16 cellular contexts compared by ENCODE assay signal in genomic region chr11:78332872-78333271, GRCh38.
DNase-seq lines count a peak whose midpoint lies in the region; ATAC-seq and TF ChIP-seq lines count a peak whose summit lies in the region.
"Had no signal": no experiment of that assay in that cellular context is flagged by ENCODE, and none has a peak within 500 bp of the region (broad histone marks: within the 10 kb centered on the region; RNA-seq: fewer than 3 reads in every experiment).

No MANE protein-coding gene starts in this region.

- TF ChIP-seq CTCF in natural killer cell (IDR thresholded peaks at IDR 0.05) (no peak), tibial nerve (IDR thresholded peaks at IDR 0.05) (no peak)

- H3K27ac ChIP-seq in tibial nerve, result no peak overlapping the region
- H3K27ac ChIP-seq: C4-2B, PC-9 had no signal

- no peaks in the 10 kb centered on the region for H3K36me3 Mint-ChIP-seq in activated CD4-positive, alpha-beta T cell treated with anti-CD3 and anti-CD28 coated beads for 36 hours (ENCODE audit: low read depth)
- H3K36me3 Mint-ChIP-seq in activated CD4-positive, alpha-beta T cell treated with anti-CD3 and anti-CD28 coated beads, Interleukin-2, amount 10 ng/mL, durations not matched to agents 7 days and 5 days (ENCODE audit: low read depth), result peaks cover 36% of the 10 kb centered on the region
- peaks cover 22% of the 10 kb centered on the region for H3K36me3 Mint-ChIP-seq in activated T-helper 1 cell treated with anti-CD3 and anti-CD28 coated beads, Interleukin-12 subunit alpha, Interleukin-12 subunit beta, Interleukin-2, Interleukin-4 antibody, amounts not matched to agents 30 ng/mL and 10 ng/mL and 1 ng/mL, durations not matched to agents 14 hours and 24 hours and 36 hours (ENCODE audit: low read depth)
- H3K36me3 Mint-ChIP-seq in natural killer cell, result no peaks in the 10 kb centered on the region

- intact Hi-C loops in activated CD4-positive, alpha-beta T cell treated with anti-CD3 and anti-CD28 coated beads for 36 hours (cut with DNase I, micrococcal nuclease), result no loop called here
- intact Hi-C loops in activated T-helper 1 cell treated with anti-CD3 and anti-CD28 coated beads, Interleukin-12 subunit alpha, Interleukin-12 subunit beta, Interleukin-2, Interleukin-4 antibody, amounts not matched to agents 30 ng/mL and 10 ng/mL and 1 ng/mL, durations not matched to agents 14 hours and 24 hours and 36 hours (cut with micrococcal nuclease), result no loop called here
- intact Hi-C loops in left colon (cut with DNase I, micrococcal nuclease) (no loop called here), natural killer cell (cut with micrococcal nuclease) (no loop called here), posterior cingulate gyrus (cut with DNase I) (no loop called here)

- 54 to 78% methylated on average over 1 of the region's 1 CpG for WGBS in tibial nerve, 2 donors

- CTCF ChIA-PET in activated CD4-positive, alpha-beta T cell treated with anti-CD3 and anti-CD28 coated beads for 36 hours (lab: Charles Lee), result no interaction called here
- CTCF ChIA-PET in activated CD4-positive, alpha-beta T cell treated with anti-CD3 and anti-CD28 coated beads, Interleukin-2, amount 10 ng/mL, durations not matched to agents 7 days and 5 days (lab: Charles Lee), result interaction anchor here (0.5 to 0.9 kb wide), 5 partner anchors 16 to 159 kb away, joined by 3 read pairs; no protein-coding TSS in a partner anchor

- no peaks in the 10 kb centered on the region for H3K36me3 ChIP-seq in tibial nerve
- H3K36me3 ChIP-seq: HAP-1 had no signal

- DNase-seq in activated CD4-positive, alpha-beta T cell treated with anti-CD3 and anti-CD28 coated beads for 36 hours, result no peak
- DNase-seq in activated CD4-positive, alpha-beta T cell treated with anti-CD3 and anti-CD28 coated beads, Interleukin-2, amount 10 ng/mL, durations not matched to agents 7 days and 5 days, result no peak
- DNase-seq in activated T-helper 1 cell treated with anti-CD3 and anti-CD28 coated beads, Interleukin-12 subunit alpha, Interleukin-12 subunit beta, Interleukin-2, Interleukin-4 antibody, amounts not matched to agents 30 ng/mL and 10 ng/mL and 1 ng/mL, durations not matched to agents 14 hours and 24 hours and 36 hours (ENCODE audit: low spot score), result no peak
- DNase-seq in left colon (no peak), superior temporal gyrus (ENCODE audit: extremely low spot score) (peak; percentile 64), natural killer cell (no peak), posterior cingulate gyrus (no peak), tibial nerve (ENCODE audit: low spot score in 2 of 2) (no peak)
- DNase-seq: DMS53, NCI-H1105 treated with DMSO at 0.1 percent for 48 hours, NCI-H187, NCI-H2171, NCI-H774, PC-9 had no signal

- H3K4me1 Mint-ChIP-seq in activated CD4-positive, alpha-beta T cell treated with anti-CD3 and anti-CD28 coated beads for 36 hours, result peaks cover 19% of the 10 kb centered on the region
- peaks cover 42% of the 10 kb centered on the region for H3K4me1 Mint-ChIP-seq in activated CD4-positive, alpha-beta T cell treated with anti-CD3 and anti-CD28 coated beads, Interleukin-2, amount 10 ng/mL, durations not matched to agents 7 days and 5 days
- peaks cover 85% of the 10 kb centered on the region for H3K4me1 Mint-ChIP-seq in activated T-helper 1 cell treated with anti-CD3 and anti-CD28 coated beads, Interleukin-12 subunit alpha, Interleukin-12 subunit beta, Interleukin-2, Interleukin-4 antibody, amounts not matched to agents 30 ng/mL and 10 ng/mL and 1 ng/mL, durations not matched to agents 14 hours and 24 hours and 36 hours (ENCODE audit: low read depth)
- no peaks in the 10 kb centered on the region for H3K4me1 Mint-ChIP-seq in natural killer cell

- peak overlapping the region; percentile 2 for H3K27ac Mint-ChIP-seq in activated CD4-positive, alpha-beta T cell treated with anti-CD3 and anti-CD28 coated beads for 36 hours
- H3K27ac Mint-ChIP-seq in activated CD4-positive, alpha-beta T cell treated with anti-CD3 and anti-CD28 coated beads, Interleukin-2, amount 10 ng/mL, durations not matched to agents 7 days and 5 days, result no peak overlapping the region
- H3K27ac Mint-ChIP-seq in activated T-helper 1 cell treated with anti-CD3 and anti-CD28 coated beads, Interleukin-12 subunit alpha, Interleukin-12 subunit beta, Interleukin-2, Interleukin-4 antibody, amounts not matched to agents 30 ng/mL and 10 ng/mL and 1 ng/mL, durations not matched to agents 14 hours and 24 hours and 36 hours, result peak overlapping the region; percentile 85
- H3K27ac Mint-ChIP-seq in natural killer cell, result no peak overlapping the region

- peaks cover 0 to 42% (median 20%) of the 10 kb centered on the region in 4 donors for H3K4me1 ChIP-seq in tibial nerve

- H3K9me3 Mint-ChIP-seq in activated CD4-positive, alpha-beta T cell treated with anti-CD3 and anti-CD28 coated beads for 36 hours (ENCODE audit: low read depth), result no peaks in the 10 kb centered on the region
- H3K9me3 Mint-ChIP-seq in activated CD4-positive, alpha-beta T cell treated with anti-CD3 and anti-CD28 coated beads, Interleukin-2, amount 10 ng/mL, durations not matched to agents 7 days and 5 days, result peaks cover 33% of the 10 kb centered on the region
- peaks cover 27% of the 10 kb centered on the region for H3K9me3 Mint-ChIP-seq in activated T-helper 1 cell treated with anti-CD3 and anti-CD28 coated beads, Interleukin-12 subunit alpha, Interleukin-12 subunit beta, Interleukin-2, Interleukin-4 antibody, amounts not matched to agents 30 ng/mL and 10 ng/mL and 1 ng/mL, durations not matched to agents 14 hours and 24 hours and 36 hours
- peaks cover 0 to 2% of the 10 kb centered on the region in 2 donors for H3K9me3 Mint-ChIP-seq in natural killer cell

- H3K4me3 Mint-ChIP-seq in activated CD4-positive, alpha-beta T cell treated with anti-CD3 and anti-CD28 coated beads for 36 hours, result no peak overlapping the region
- H3K4me3 Mint-ChIP-seq in activated CD4-positive, alpha-beta T cell treated with anti-CD3 and anti-CD28 coated beads, Interleukin-2, amount 10 ng/mL, durations not matched to agents 7 days and 5 days, result no peak overlapping the region
- no peak overlapping the region for H3K4me3 Mint-ChIP-seq in activated T-helper 1 cell treated with anti-CD3 and anti-CD28 coated beads, Interleukin-12 subunit alpha, Interleukin-12 subunit beta, Interleukin-2, Interleukin-4 antibody, amounts not matched to agents 30 ng/mL and 10 ng/mL and 1 ng/mL, durations not matched to agents 14 hours and 24 hours and 36 hours
- H3K4me3 Mint-ChIP-seq in natural killer cell, result no peak overlapping the region

- no peaks in the 10 kb centered on the region for H3K27me3 ChIP-seq in tibial nerve

- H3K9me3 ChIP-seq in tibial nerve, result no peaks in the 10 kb centered on the region
- H3K9me3 ChIP-seq: HAP-1 had no signal

- POLR2A ChIA-PET in activated CD4-positive, alpha-beta T cell treated with anti-CD3 and anti-CD28 coated beads for 36 hours (lab: Charles Lee), result no interaction called here
- POLR2A ChIA-PET in activated CD4-positive, alpha-beta T cell treated with anti-CD3 and anti-CD28 coated beads, Interleukin-2, amount 10 ng/mL, durations not matched to agents 7 days and 5 days (lab: Charles Lee), result no interaction called here

- no peak for TF ChIP-seq POLR2A in tibial nerve (IDR thresholded peaks at IDR 0.05)

- no peak for ATAC-seq in activated CD4-positive, alpha-beta T cell treated with anti-CD3 and anti-CD28 coated beads for 36 hours
- peak; percentile 20 for ATAC-seq in left colon
- ATAC-seq in natural killer cell, result no peak

- no peak overlapping the region for H3K4me3 ChIP-seq in tibial nerve
- H3K4me3 ChIP-seq: HAP-1, PC-9 had no signal

- TF ChIP-seq EP300 in tibial nerve (IDR thresholded peaks at IDR 0.05), result no peak

- no peaks in the 10 kb centered on the region for H3K27me3 Mint-ChIP-seq in activated CD4-positive, alpha-beta T cell treated with anti-CD3 and anti-CD28 coated beads for 36 hours
- peaks cover 1% of the 10 kb centered on the region for H3K27me3 Mint-ChIP-seq in activated CD4-positive, alpha-beta T cell treated with anti-CD3 and anti-CD28 coated beads, Interleukin-2, amount 10 ng/mL, durations not matched to agents 7 days and 5 days
- no peaks in the 10 kb centered on the region for H3K27me3 Mint-ChIP-seq in activated T-helper 1 cell treated with anti-CD3 and anti-CD28 coated beads, Interleukin-12 subunit alpha, Interleukin-12 subunit beta, Interleukin-2, Interleukin-4 antibody, amounts not matched to agents 30 ng/mL and 10 ng/mL and 1 ng/mL, durations not matched to agents 14 hours and 24 hours and 36 hours (ENCODE audit: insufficient read depth)
- peaks cover 0 to 7% of the 10 kb centered on the region in 2 donors for H3K27me3 Mint-ChIP-seq in natural killer cell (ENCODE audit: low read depth in 2 of 2)

Comparison
In these comparisons a context has a peak if more than half of its experiments do, and no peak if none do; other contexts are left out.
1. H3K27ac Mint-ChIP-seq: peak in activated CD4-positive, alpha-beta T cell treated with anti-CD3 and anti-CD28 coated beads for 36 hours (single experiment) and activated T-helper 1 cell treated with anti-CD3 and anti-CD28 coated beads, Interleukin-12 subunit alpha, Interleukin-12 subunit beta, Interleukin-2, Interleukin-4 antibody, amounts not matched to agents 30 ng/mL and 10 ng/mL and 1 ng/mL, durations not matched to agents 14 hours and 24 hours and 36 hours (single experiment); none in activated CD4-positive, alpha-beta T cell treated with anti-CD3 and anti-CD28 coated beads, Interleukin-2, amount 10 ng/mL, durations not matched to agents 7 days and 5 days (single experiment) and natural killer cell (0 of 2).